In genomic region chr2:120641366-120641771, GRCh38 we compare ENCODE assay signal across 25 cellular contexts.
DNase-seq lines count a peak whose midpoint lies in the region; ATAC-seq and TF ChIP-seq lines count a peak whose summit lies in the region.
"Had no signal": no experiment of that assay in that cellular context is flagged by ENCODE, and none has a peak within 500 bp of the region (broad histone marks: within the 10 kb centered on the region; RNA-seq: fewer than 3 reads in every experiment).

No MANE protein-coding gene starts in this region.

- no peak for DNase-seq in Right ventricle myocardium superior
- no peak for DNase-seq in Right ventricle myocardium inferior (ENCODE audit: missing footprints)
- DNase-seq in cardiac fibroblast (ENCODE audit: low read depth in 2 of 2) = peak; percentile 49 to 72
- peak; percentile 29 for DNase-seq in left kidney (ENCODE audit: low read depth, low spot score)
- DNase-seq in type B pancreatic cell (ENCODE audit: extremely low spot score, unreplicated experiment) = peak; percentile 10
- DNase-seq in activated CD8-positive, alpha-beta memory T cell treated with anti-CD3 and anti-CD28 coated beads, Interleukin-2, amount 50 U/mL, for 4 hours = no peak
- no peak for DNase-seq in OCI-M1 (lab: John Stamatoyannopoulos, UW)
- no peak for DNase-seq in NCI-H2029 treated with DMSO at 0.1 percent for 48 hours (lab: John Stamatoyannopoulos, UW)
- DNase-seq: activated B cell treated with CpG ODN at 0.5 μM for 24 hours; activated naive CD4-positive, alpha-beta T cell treated with anti-CD3 and anti-CD28 coated beads, Interleukin-2, amount 10 ng/mL, durations not matched to agents 7 days and 5 days; activated T-cell treated with anti-CD3 and anti-CD28 coated beads, Interleukin-2, amount 50 U/mL, for 4 hours; BE2C; Caco-2; colonic mucosa; DND-41; foreskin melanocyte; hippocampal formation; naive thymus-derived CD4-positive, alpha-beta T cell; NCI-H1092 treated with DMSO at 0.1 percent for 48 hours; NCI-H510A treated with DMSO at 0.1 percent for 48 hours; NK-92 treated with Interleukin-12 subunit alpha and Interleukin-12 subunit beta, amount 100 ng/mL, for 24 hours; Peyer's patch; stimulated activated naive CD8-positive, alpha-beta T cell treated with anti-CD3 and anti-CD28 coated beads, Interleukin-15, amount 100 ng/mL, for 72 hours; upper lobe of right lung had no signal

- H3K27me3 Mint-ChIP-seq in type B pancreatic cell = peaks cover 9% of the 10 kb centered on the region
- H3K27me3 Mint-ChIP-seq: activated naive CD4-positive, alpha-beta T cell treated with anti-CD3 and anti-CD28 coated beads, Interleukin-2, amount 10 ng/mL, durations not matched to agents 7 days and 5 days had no signal

- H3K4me1 Mint-ChIP-seq in type B pancreatic cell (ENCODE audit: unreplicated experiment) = no peaks in the 10 kb centered on the region
- H3K4me1 Mint-ChIP-seq: activated B cell treated with CpG ODN at 0.5 μM for 24 hours; activated naive CD4-positive, alpha-beta T cell treated with anti-CD3 and anti-CD28 coated beads, Interleukin-2, amount 10 ng/mL, durations not matched to agents 7 days and 5 days; naive thymus-derived CD4-positive, alpha-beta T cell; stimulated activated naive CD8-positive, alpha-beta T cell treated with anti-CD3 and anti-CD28 coated beads, Interleukin-15, amount 100 ng/mL, for 72 hours had no signal

- no peak overlapping the region for H3K4me3 ChIP-seq in cardiac fibroblast (replicated peaks in 1 of 2; ENCODE audit: low read depth in 2 of 2, low read length in 2 of 2)
- H3K4me3 ChIP-seq: colonic mucosa, Peyer's patch, upper lobe of right lung had no signal

- intact Hi-C loops in Right ventricle myocardium superior (cut with DNase I) (no loop called here), Right ventricle myocardium inferior (cut with DNase I) (no loop called here)

- no peaks in the 10 kb centered on the region for H3K36me3 Mint-ChIP-seq in type B pancreatic cell
- H3K36me3 Mint-ChIP-seq: activated naive CD4-positive, alpha-beta T cell treated with anti-CD3 and anti-CD28 coated beads, Interleukin-2, amount 10 ng/mL, durations not matched to agents 7 days and 5 days; naive thymus-derived CD4-positive, alpha-beta T cell had no signal

- ATAC-seq in Right ventricle myocardium superior (ENCODE audit: poor library complexity) (peak; percentile 15), Right ventricle myocardium inferior (no peak)
- ATAC-seq: activated T-cell treated with anti-CD3 and anti-CD28 coated beads, Interleukin-2, amount 50 U/mL, for 4 hours; naive thymus-derived CD4-positive, alpha-beta T cell; stimulated activated naive CD8-positive, alpha-beta T cell treated with anti-CD3 and anti-CD28 coated beads, Interleukin-15, amount 100 ng/mL, for 72 hours; upper lobe of right lung had no signal

- H3K4me3 Mint-ChIP-seq in type B pancreatic cell = no peak overlapping the region
- H3K4me3 Mint-ChIP-seq: activated B cell treated with CpG ODN at 0.5 μM for 24 hours; activated naive CD4-positive, alpha-beta T cell treated with anti-CD3 and anti-CD28 coated beads, Interleukin-2, amount 10 ng/mL, durations not matched to agents 7 days and 5 days; activated T-cell treated with anti-CD3 and anti-CD28 coated beads, Interleukin-2, amount 50 U/mL, for 4 hours; naive thymus-derived CD4-positive, alpha-beta T cell; stimulated activated naive CD8-positive, alpha-beta T cell treated with anti-CD3 and anti-CD28 coated beads, Interleukin-15, amount 100 ng/mL, for 72 hours; T-helper 2 cell treated with Interferon-gamma antibody and Interleukin-4, amounts not matched to agents 5 μg/mL and 100 μg/mL, for 36 hours had no signal

- no peak for TF ChIP-seq CTCF in cardiac fibroblast (IDR thresholded peaks at IDR 0.05; ENCODE audit: low read depth, low read length)
- TF ChIP-seq CTCF in type B pancreatic cell (conservative IDR thresholded peaks at IDR 0.05) = no peak

- no peak overlapping the region for H3K27ac Mint-ChIP-seq in type B pancreatic cell
- H3K27ac Mint-ChIP-seq: activated B cell treated with CpG ODN at 0.5 μM for 24 hours; activated naive CD4-positive, alpha-beta T cell treated with anti-CD3 and anti-CD28 coated beads, Interleukin-2, amount 10 ng/mL, durations not matched to agents 7 days and 5 days; naive thymus-derived CD4-positive, alpha-beta T cell; T-helper 2 cell treated with Interferon-gamma antibody and Interleukin-4, amounts not matched to agents 5 μg/mL and 100 μg/mL, for 36 hours had no signal

- no peaks in the 10 kb centered on the region for H3K9me3 Mint-ChIP-seq in type B pancreatic cell
- H3K9me3 Mint-ChIP-seq: activated B cell treated with CpG ODN at 0.5 μM for 24 hours; activated naive CD4-positive, alpha-beta T cell treated with anti-CD3 and anti-CD28 coated beads, Interleukin-2, amount 10 ng/mL, durations not matched to agents 7 days and 5 days; activated T-cell treated with anti-CD3 and anti-CD28 coated beads, Interleukin-2, amount 50 U/mL, for 4 hours; stimulated activated naive CD8-positive, alpha-beta T cell treated with anti-CD3 and anti-CD28 coated beads, Interleukin-15, amount 100 ng/mL, for 72 hours; T-helper 2 cell treated with Interferon-gamma antibody and Interleukin-4, amounts not matched to agents 5 μg/mL and 100 μg/mL, for 36 hours had no signal

Comparison
In these comparisons a context has a peak if more than half of its experiments do, and no peak if none do; other contexts are left out.
1. DNase-seq: peak in cardiac fibroblast (2 of 2), left kidney (single experiment) and type B pancreatic cell (single experiment); none in Right ventricle myocardium superior (single experiment), Right ventricle myocardium inferior (single experiment), activated CD8-positive, alpha-beta memory T cell treated with anti-CD3 and anti-CD28 coated beads, Interleukin-2, amount 50 U/mL, for 4 hours (single experiment), OCI-M1 (single experiment) and NCI-H2029 treated with DMSO at 0.1 percent for 48 hours (single experiment).